In the genomic region with DNA sequence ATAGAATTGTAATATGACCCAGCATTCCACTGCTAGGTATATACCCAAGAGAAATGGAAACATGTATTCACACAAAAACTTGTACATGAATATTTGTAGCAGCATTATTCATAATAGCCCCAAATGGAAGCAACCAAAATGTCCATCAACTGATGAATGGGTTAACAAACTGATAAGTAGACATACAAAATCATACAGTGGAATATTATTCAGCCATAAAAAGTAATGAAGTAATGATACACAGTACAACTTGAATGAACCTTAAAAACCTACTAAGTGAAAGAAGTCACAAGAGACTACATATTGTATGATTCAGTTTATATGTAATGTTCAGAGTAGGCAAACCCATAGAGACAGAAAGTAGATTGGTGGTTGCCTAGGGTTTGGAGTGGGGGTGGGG, we compare ENCODE assay signal across 29 cellular contexts.
"Had no signal": no experiment of that assay in that cellular context is flagged by ENCODE, and none has a peak within 500 bp of the region (broad histone marks: within the 10 kb centered on the region; RNA-seq: fewer than 3 reads in every experiment).

No MANE protein-coding gene starts in this region.

- H3K27ac ChIP-seq: adrenal gland, body of pancreas, brain microvascular endothelial cell, breast epithelium, VCaP had no signal

- H3K9me3 ChIP-seq: adrenal gland, body of pancreas, breast epithelium had no signal

- H3K4me1 ChIP-seq: adrenal gland, body of pancreas, breast epithelium had no signal

- FAIRE-seq: astrocyte, colon, TTC549 had no signal

- ATAC-seq: activated CD8-positive, alpha-beta memory T cell treated with anti-CD3 and anti-CD28 coated beads, Interleukin-2, amount 10 ng/mL, durations not matched to agents 7 days and 5 days; activated CD8-positive, alpha-beta T cell treated with anti-CD3 and anti-CD28 coated beads, Interleukin-2, amount 10 ng/mL, durations not matched to agents 7 days and 5 days; body of pancreas had no signal

- DNase-seq: activated B cell treated with CpG ODN at 0.5 μM for 24 hours; activated CD4-positive, alpha-beta memory T cell treated with anti-CD3 and anti-CD28 coated beads, Interleukin-2, amount 10 ng/mL, durations not matched to agents 7 days and 5 days; activated CD4-positive, alpha-beta T cell treated with anti-CD3 and anti-CD28 coated beads for 1 hour; activated CD4-positive, alpha-beta T cell treated with anti-CD3 and anti-CD28 coated beads, Interleukin-2, amount 10 ng/mL, durations not matched to agents 7 days and 5 days; activated CD4-positive, alpha-beta T cell treated with anti-CD3 and anti-CD28 coated beads, Interleukin-2, amount 50 U/mL, for 48 hours; activated CD8-positive, alpha-beta memory T cell treated with anti-CD3 and anti-CD28 coated beads for 24 hours; activated CD8-positive, alpha-beta memory T cell treated with anti-CD3 and anti-CD28 coated beads, Interleukin-2, amount 10 ng/mL, durations not matched to agents 7 days and 5 days; activated CD8-positive, alpha-beta memory T cell treated with anti-CD3 and anti-CD28 coated beads, Interleukin-2, amount 50 U/mL, for 48 hours; activated CD8-positive, alpha-beta T cell treated with anti-CD3 and anti-CD28 coated beads, Interleukin-2, amount 10 ng/mL, durations not matched to agents 7 days and 5 days; activated effector memory CD4-positive, alpha-beta T cell treated with anti-CD3 and anti-CD28 coated beads, Interleukin-2, amount 50 U/mL, for 16 hours; activated gamma-delta T cell treated with Interleukin-2 at 50 U/mL for 16 hours; activated naive CD4-positive, alpha-beta T cell; activated naive CD4-positive, alpha-beta T cell treated with anti-CD3 and anti-CD28 coated beads for 36 hours; activated naive CD4-positive, alpha-beta T cell treated with anti-CD3 and anti-CD28 coated beads, Interleukin-2, amount 50 U/mL, for 16 hours; activated T-cell treated with anti-CD3 and anti-CD28 coated beads, Interleukin-2, amount 50 U/mL, for 24 hours; activated T-cell treated with anti-CD3 and anti-CD28 coated beads, Interleukin-2, amount 50 U/mL, for 48 hours; adrenal gland; amniotic stem cell; aorta; body of pancreas; brain microvascular endothelial cell; central memory CD4-positive, alpha-beta T cell; T-helper 2 cell; T-helper 9 cell had no signal

- H3K4me3 ChIP-seq: adrenal gland, body of pancreas, breast epithelium had no signal

- H3K27me3 ChIP-seq: adrenal gland, body of pancreas, brain microvascular endothelial cell, breast epithelium had no signal

- H3K36me3 ChIP-seq: adrenal gland, brain microvascular endothelial cell, breast epithelium had no signal
